Comparison of ENCODE assay signal across 11 cellular contexts in the genomic region with DNA sequence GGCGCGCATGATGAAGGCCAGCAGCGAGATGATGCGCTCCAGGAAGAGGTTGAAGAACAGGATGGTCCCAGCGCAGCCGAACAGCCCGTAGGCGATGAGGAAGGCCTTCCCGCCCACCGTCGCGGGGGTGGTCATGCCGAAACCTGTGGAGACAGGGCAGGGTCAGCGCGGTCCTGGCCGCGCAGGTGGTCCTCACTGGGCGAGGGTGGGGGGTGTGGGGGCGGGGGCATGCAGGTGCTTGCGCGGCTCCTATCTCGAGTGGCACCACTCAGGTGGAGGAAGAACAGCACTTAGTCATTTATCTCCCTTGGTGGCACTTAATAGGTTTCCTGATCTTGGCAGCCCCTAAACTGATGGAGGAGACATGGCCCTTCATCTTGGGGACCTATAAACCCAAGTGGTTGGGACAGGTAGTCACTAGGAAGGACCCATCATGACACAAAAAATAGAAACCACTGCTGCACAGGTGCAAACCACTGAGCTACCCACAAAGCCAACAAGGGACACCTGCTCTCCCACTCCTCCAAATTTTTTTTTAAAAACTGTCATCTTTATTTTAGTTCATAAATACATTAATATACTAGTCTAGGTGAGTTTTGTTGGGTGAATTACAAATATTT. TPM values are rescaled to one million over a fixed set of nuclear protein-coding genes. Genes with fewer than 3 reads are reported as not detected.
DNase-seq lines count a peak whose midpoint lies in the region; ATAC-seq and TF ChIP-seq lines count a peak whose summit lies in the region.
"Had no signal": no experiment of that assay in that cellular context is flagged by ENCODE, and none has a peak within 500 bp of the region (broad histone marks: within the 10 kb centered on the region; RNA-seq: fewer than 3 reads in every experiment).

No MANE protein-coding gene starts in this region.

- no peak for TF ChIP-seq CTCF in CD4-positive, alpha-beta T cell (IDR thresholded peaks at IDR 0.05)

- peaks cover 11% of the 10 kb centered on the region for H3K4me1 Mint-ChIP-seq in CD4-positive, alpha-beta T cell (ENCODE audit: low read depth)

- H2AFZ ChIP-seq in neuronal stem cell (ENCODE audit: low read length): no peak overlapping the region

- H3K27ac ChIP-seq in CD4-positive, alpha-beta T cell (ENCODE audit: low read depth, low read length): no peak overlapping the region
- H3K27ac ChIP-seq in angular gyrus (ENCODE audit: low read depth, low read length) (peak overlapping the region; percentile 91), neuronal stem cell (replicated peaks; ENCODE audit: low read length) (no peak overlapping the region)
- H3K27ac ChIP-seq: SK-N-MC had no signal

- no peaks in the 10 kb centered on the region for H3K27me3 Mint-ChIP-seq in CD4-positive, alpha-beta T cell

- H3K4me3 Mint-ChIP-seq in CD4-positive, alpha-beta T cell: peak overlapping the region; percentile 93

- peaks cover 5 to 18% of the 10 kb centered on the region in 2 donors for H3K4me1 ChIP-seq in neuronal stem cell (ENCODE audit: control insufficient read depth in 2 of 2, insufficient read depth in 1 of 2, low read depth in 1 of 2, low read length in 2 of 2)

- H2BK5ac ChIP-seq in neuronal stem cell (ENCODE audit: low read length): peak overlapping the region; percentile 48

- no peaks in the 10 kb centered on the region for H3K79me1 ChIP-seq in neuronal stem cell (ENCODE audit: low read depth, low read length)

- no peak overlapping the region for H3K4me2 ChIP-seq in neuronal stem cell (ENCODE audit: insufficient read depth, low read length, poor library complexity, severe bottlenecking)

- H2AK5ac ChIP-seq in neuronal stem cell (ENCODE audit: low read depth, low read length): peak overlapping the region; percentile 77

- H3K9me3 ChIP-seq in CD4-positive, alpha-beta T cell (ENCODE audit: control insufficient read depth, low read length): no peaks in the 10 kb centered on the region
- H3K9me3 ChIP-seq in neuronal stem cell (replicated peaks in 1 of 2; ENCODE audit: control insufficient read depth in 2 of 2, insufficient read depth in 1 of 2, low read depth in 1 of 2, low read length in 2 of 2): no peaks in the 10 kb centered on the region

- intact Hi-C loops in CD4-positive, alpha-beta T cell (cut with DNase I, micrococcal nuclease): no loop called here

- WGBS in neuronal stem cell (ENCODE audit: extremely low coverage in 2 of 2, insufficient read length in 2 of 2, insufficient replicate concordance in 1 of 2), 2 donors: no CpG with 5 or more reads among the region's 22 CpGs

- no peaks in the 10 kb centered on the region for H3K9me3 Mint-ChIP-seq in CD4-positive, alpha-beta T cell

- no peak overlapping the region for H4K91ac ChIP-seq in neuronal stem cell (ENCODE audit: low read depth, low read length, poor library complexity)

- H3K36me3 ChIP-seq in neuronal stem cell (replicated peaks in 1 of 2; ENCODE audit: control insufficient read depth in 2 of 2, insufficient read depth in 2 of 2, low read length in 2 of 2): peaks cover 6 to 45% of the 10 kb centered on the region in 2 donors

- no peaks in the 10 kb centered on the region for H3K27me3 ChIP-seq in CD4-positive, alpha-beta T cell (ENCODE audit: control insufficient read depth, insufficient read depth, low read length)
- no peaks in the 10 kb centered on the region for H3K27me3 ChIP-seq in neuronal stem cell (ENCODE audit: control insufficient read depth in 3 of 3, insufficient read depth in 3 of 3, low read depth in 1 of 3, low read length in 3 of 3)

- no peak overlapping the region for H4K8ac ChIP-seq in neuronal stem cell (ENCODE audit: low read depth, low read length)

- no peak overlapping the region for H3K14ac ChIP-seq in neuronal stem cell (ENCODE audit: low read length)

- no peak for DNase-seq in CD4-positive, alpha-beta T cell
- DNase-seq in neuronal stem cell (ENCODE audit: low spot score): no peak
- DNase-seq: cortex of kidney had no signal

- H2BK12ac ChIP-seq in neuronal stem cell (ENCODE audit: low read length): no peak overlapping the region

- H3K4me3 ChIP-seq in neuronal stem cell (ENCODE audit: low read length in 2 of 2): peak overlapping the region in 1 of 2 donors; percentile 0

- peak overlapping the region; percentile 71 for H3K23ac ChIP-seq in neuronal stem cell (ENCODE audit: low read depth, low read length, poor library complexity)

- H2BK15ac ChIP-seq in neuronal stem cell (ENCODE audit: low read length): no peak overlapping the region

- H3K18ac ChIP-seq in neuronal stem cell (ENCODE audit: low read length): no peak overlapping the region

- POLR2A ChIA-PET in CD4-positive, alpha-beta T cell (lab: Charles Lee): interaction anchor here (1.1 to 1.6 kb wide), 2 partner anchors 246 to 262 kb away, joined by 3 read pairs; no protein-coding TSS in a partner anchor

- no peak overlapping the region for H2BK120ac ChIP-seq in neuronal stem cell (ENCODE audit: low read depth, low read length)

- H3K4ac ChIP-seq in neuronal stem cell (ENCODE audit: low read length): no peak overlapping the region

- ATAC-seq in CD4-positive, alpha-beta T cell (ENCODE audit: poor library complexity): no peak
- ATAC-seq in HG03442 (IDR thresholded peaks at IDR 0.05; ENCODE audit: unreplicated experiment) (peak; percentile 2), GM18861 (IDR thresholded peaks at IDR 0.05; ENCODE audit: unreplicated experiment) (no peak), HG03196 (IDR thresholded peaks at IDR 0.05; ENCODE audit: unreplicated experiment) (no peak), HG02840 (IDR thresholded peaks at IDR 0.05; ENCODE audit: low FRiP score, unreplicated experiment) (no peak), GM19467 (IDR thresholded peaks at IDR 0.05; ENCODE audit: unreplicated experiment) (no peak)

- CTCF ChIA-PET in CD4-positive, alpha-beta T cell (lab: Charles Lee): interaction anchor here (0.5 kb wide), 1 partner anchor 308 kb away, joined by 4 read pairs; no protein-coding TSS in a partner anchor

- no peaks in the 10 kb centered on the region for H3K36me3 Mint-ChIP-seq in CD4-positive, alpha-beta T cell (ENCODE audit: low read depth)

- peak overlapping the region; percentile 77 for H3K27ac Mint-ChIP-seq in CD4-positive, alpha-beta T cell

- no peak overlapping the region for H3K9ac ChIP-seq in neuronal stem cell (ENCODE audit: low read depth, low read length, poor library complexity)

RNA-seq across cellular contexts. Expression of a gene that starts 49.0 kb away (rescaled TPM):
- total RNA-seq in CD4-positive, alpha-beta T cell: under 1 TPM; 0.11 to 0.20 TPM
- 7.9 TPM for polyA plus RNA-seq in neuronal stem cell (2013, experiment 1 of 2)
- polyA plus RNA-seq in neuronal stem cell (2013, experiment 2 of 2): 7.8 TPM
- total RNA-seq: osteocyte had no signal
